ENCODE assay signal across 1 cellular context in genomic region chr7:81839708-81840359, GRCh38.
TF ChIP-seq lines count a peak whose summit lies in the region.

No MANE protein-coding gene starts in this region.

TF ChIP-seq in HepG2, 621 proteins besides CTCF, POLR2A, EP300 and RAD21 (continued from another document):
- TF ChIP-seq ZNF407 (CRISPR knock-in tag; IDR thresholded peaks at IDR 0.05; ENCODE audit: not compliant biosample characterization): no peak
- TF ChIP-seq, protein P1, sequence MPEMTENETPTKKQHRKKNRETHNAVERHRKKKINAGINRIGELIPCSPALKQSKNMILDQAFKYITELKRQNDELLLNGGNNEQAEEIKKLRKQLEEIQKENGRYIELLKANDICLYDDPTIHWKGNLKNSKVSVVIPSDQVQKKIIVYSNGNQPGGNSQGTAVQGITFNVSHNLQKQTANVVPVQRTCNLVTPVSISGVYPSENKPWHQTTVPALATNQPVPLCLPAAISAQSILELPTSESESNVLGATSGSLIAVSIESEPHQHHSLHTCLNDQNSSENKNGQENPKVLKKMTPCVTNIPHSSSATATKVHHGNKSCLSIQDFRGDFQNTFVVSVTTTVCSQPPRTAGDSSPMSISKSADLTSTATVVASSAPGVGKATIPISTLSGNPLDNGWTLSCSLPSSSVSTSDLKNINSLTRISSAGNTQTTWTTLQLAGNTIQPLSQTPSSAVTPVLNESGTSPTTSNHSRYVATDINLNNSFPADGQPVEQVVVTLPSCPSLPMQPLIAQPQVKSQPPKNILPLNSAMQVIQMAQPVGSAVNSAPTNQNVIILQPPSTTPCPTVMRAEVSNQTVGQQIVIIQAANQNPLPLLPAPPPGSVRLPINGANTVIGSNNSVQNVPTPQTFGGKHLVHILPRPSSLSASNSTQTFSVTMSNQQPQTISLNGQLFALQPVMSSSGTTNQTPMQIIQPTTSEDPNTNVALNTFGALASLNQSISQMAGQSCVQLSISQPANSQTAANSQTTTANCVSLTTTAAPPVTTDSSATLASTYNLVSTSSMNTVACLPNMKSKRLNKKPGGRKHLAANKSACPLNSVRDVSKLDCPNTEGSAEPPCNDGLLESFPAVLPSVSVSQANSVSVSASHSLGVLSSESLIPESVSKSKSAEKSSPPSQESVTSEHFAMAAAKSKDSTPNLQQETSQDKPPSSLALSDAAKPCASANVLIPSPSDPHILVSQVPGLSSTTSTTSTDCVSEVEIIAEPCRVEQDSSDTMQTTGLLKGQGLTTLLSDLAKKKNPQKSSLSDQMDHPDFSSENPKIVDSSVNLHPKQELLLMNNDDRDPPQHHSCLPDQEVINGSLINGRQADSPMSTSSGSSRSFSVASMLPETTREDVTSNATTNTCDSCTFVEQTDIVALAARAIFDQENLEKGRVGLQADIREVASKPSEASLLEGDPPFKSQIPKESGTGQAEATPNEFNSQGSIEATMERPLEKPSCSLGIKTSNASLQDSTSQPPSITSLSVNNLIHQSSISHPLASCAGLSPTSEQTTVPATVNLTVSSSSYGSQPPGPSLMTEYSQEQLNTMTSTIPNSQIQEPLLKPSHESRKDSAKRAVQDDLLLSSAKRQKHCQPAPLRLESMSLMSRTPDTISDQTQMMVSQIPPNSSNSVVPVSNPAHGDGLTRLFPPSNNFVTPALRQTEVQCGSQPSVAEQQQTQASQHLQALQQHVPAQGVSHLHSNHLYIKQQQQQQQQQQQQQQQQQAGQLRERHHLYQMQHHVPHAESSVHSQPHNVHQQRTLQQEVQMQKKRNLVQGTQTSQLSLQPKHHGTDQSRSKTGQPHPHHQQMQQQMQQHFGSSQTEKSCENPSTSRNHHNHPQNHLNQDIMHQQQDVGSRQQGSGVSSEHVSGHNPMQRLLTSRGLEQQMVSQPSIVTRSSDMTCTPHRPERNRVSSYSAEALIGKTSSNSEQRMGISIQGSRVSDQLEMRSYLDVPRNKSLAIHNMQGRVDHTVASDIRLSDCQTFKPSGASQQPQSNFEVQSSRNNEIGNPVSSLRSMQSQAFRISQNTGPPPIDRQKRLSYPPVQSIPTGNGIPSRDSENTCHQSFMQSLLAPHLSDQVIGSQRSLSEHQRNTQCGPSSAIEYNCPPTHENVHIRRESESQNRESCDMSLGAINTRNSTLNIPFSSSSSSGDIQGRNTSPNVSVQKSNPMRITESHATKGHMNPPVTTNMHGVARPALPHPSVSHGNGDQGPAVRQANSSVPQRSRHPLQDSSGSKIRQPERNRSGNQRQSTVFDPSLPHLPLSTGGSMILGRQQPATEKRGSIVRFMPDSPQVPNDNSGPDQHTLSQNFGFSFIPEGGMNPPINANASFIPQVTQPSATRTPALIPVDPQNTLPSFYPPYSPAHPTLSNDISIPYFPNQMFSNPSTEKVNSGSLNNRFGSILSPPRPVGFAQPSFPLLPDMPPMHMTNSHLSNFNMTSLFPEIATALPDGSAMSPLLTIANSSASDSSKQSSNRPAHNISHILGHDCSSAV (CRISPR knock-in tag; IDR thresholded peaks at IDR 0.05; ENCODE audit: borderline replicate concordance): no peak
- TF ChIP-seq ZNF788 (CRISPR knock-in tag; IDR thresholded peaks at IDR 0.05; ENCODE audit: borderline replicate concordance): no peak
- no peak for TF ChIP-seq ZNF790 (CRISPR knock-in tag; IDR thresholded peaks at IDR 0.05; ENCODE audit: borderline replicate concordance)
- no peak for TF ChIP-seq CEBPB (IDR thresholded peaks at IDR 0.05; ENCODE audit: borderline replicate concordance, low read depth, low read length)
- TF ChIP-seq BRF2 (CRISPR knock-in tag; IDR thresholded peaks at IDR 0.05): no peak
- TF ChIP-seq ZNF501 (CRISPR knock-in tag; IDR thresholded peaks at IDR 0.05): no peak
- TF ChIP-seq CHCHD3 (CRISPR knock-in tag; IDR thresholded peaks at IDR 0.05): no peak
- TF ChIP-seq PITX1 (CRISPR knock-in tag; IDR thresholded peaks at IDR 0.05): no peak
- TF ChIP-seq ZNF468 (CRISPR knock-in tag; IDR thresholded peaks at IDR 0.05): no peak
